ENCODE assay signal across 8 cellular contexts in the genomic region with DNA sequence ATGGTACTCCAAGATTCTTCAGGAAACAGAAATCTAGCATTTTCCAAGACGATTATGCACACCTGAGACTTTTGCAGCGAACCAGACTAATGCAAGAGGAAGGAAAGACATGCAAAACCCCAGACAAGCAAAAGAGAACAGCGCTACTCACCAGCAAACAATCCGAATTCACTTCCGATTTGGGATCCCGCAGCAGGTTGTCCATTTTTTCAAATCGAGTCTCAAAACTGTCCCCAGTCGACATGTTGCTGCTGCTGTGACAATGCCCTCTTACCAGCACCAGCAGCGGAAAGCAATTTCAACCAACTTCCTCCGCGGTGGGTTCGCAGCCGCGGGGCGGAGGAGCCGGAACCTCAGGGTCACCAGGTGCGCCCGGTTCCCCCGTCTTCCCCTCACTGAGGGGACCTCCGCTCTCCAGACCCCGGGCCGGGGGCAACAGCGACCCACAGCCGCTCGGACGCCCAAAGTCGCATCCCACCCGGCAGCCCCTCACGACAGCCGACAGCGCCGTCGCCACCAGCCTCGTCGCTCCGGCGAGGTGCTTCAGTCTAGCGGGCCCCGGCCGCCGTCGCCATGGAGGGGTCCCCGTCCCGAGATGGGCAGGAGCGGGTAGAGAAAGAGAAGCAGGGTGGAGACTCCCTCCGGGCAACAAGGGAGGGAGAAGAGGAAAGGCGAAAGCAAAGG. TPM values are rescaled to one million over a fixed set of nuclear protein-coding genes. Genes with fewer than 3 reads are reported as not detected.
A peak's percentile ranks its signal among the peaks of the same experiment; 100 is the strongest.
DNase-seq lines count a peak whose midpoint lies in the region; ATAC-seq and TF ChIP-seq lines count a peak whose summit lies in the region.

No MANE protein-coding gene starts in this region.

- POLR2A ChIA-PET in AG04450 (lab: Yijun Ruan, JAX) = interaction anchor here (0.6 to 2.1 kb wide), 8 partner anchors 31 to 123 kb away, joined by 3 to 28 read pairs (median 4); no protein-coding TSS in a partner anchor

- ATAC-seq in GM18909 (IDR thresholded peaks at IDR 0.05; ENCODE audit: poor library complexity, unreplicated experiment) (peak; percentile 33), HG03159 (IDR thresholded peaks at IDR 0.05; ENCODE audit: unreplicated experiment) (peak; percentile 33)

- H3K36me3 ChIP-seq in Peyer's patch (no peaks in the 10 kb centered on the region), neutrophil (no peaks in the 10 kb centered on the region)

- no peaks in the 10 kb centered on the region; the same call in 1 of the 2 replicates for H3K9me3 ChIP-seq in AG04450 (ENCODE audit: control insufficient read depth, insufficient read depth, low read length)
- no peaks in the 10 kb centered on the region for H3K9me3 ChIP-seq in Peyer's patch
- no peaks in the 10 kb centered on the region for H3K9me3 ChIP-seq in neutrophil

- H3K27ac ChIP-seq in AG04450 (ENCODE audit: low read depth, low read length) (peak overlapping the region; percentile 93), Peyer's patch (peak overlapping the region; percentile 94 to 98 (median 97)), neutrophil (peak overlapping the region; percentile 97), temporal lobe (ENCODE audit: low read depth, low read length) (peak overlapping the region; percentile 89)

- DNase-seq in AG04450 (ENCODE audit: low read depth, low spot score) (no peak), Peyer's patch (peak; percentile 71 to 84 (median 74)), foreskin melanocyte (peak; percentile 19)
- peak; percentile 67 for DNase-seq in activated effector memory CD4-positive, alpha-beta T cell treated with Interleukin-2 at 50 U/mL for 16 hours

- H3K4me1 ChIP-seq in Peyer's patch = peaks cover 0 to 30% (median 13%) of the 10 kb centered on the region in 4 donors
- peaks cover 48 to 56% of the 10 kb centered on the region in 2 experiments for H3K4me1 ChIP-seq in neutrophil (ENCODE audit: control insufficient read depth in 1 of 2, insufficient read depth in 1 of 2, low read depth in 1 of 2, low read length in 1 of 2)

- CTCF ChIA-PET in AG04450 (lab: Charles Lee) = interaction anchor here (0.6 to 1.3 kb wide), 3 partner anchors 68 to 77 kb away, joined by 3 to 5 read pairs (median 4); no protein-coding TSS in a partner anchor

- TF ChIP-seq POLR2A in Peyer's patch (IDR thresholded peaks at IDR 0.05) = no peak

- no peaks in the 10 kb centered on the region for H3K27me3 ChIP-seq in AG04450 (ENCODE audit: control insufficient read depth, insufficient read depth, low read length)
- no peaks in the 10 kb centered on the region for H3K27me3 ChIP-seq in Peyer's patch
- H3K27me3 ChIP-seq in neutrophil = no peaks in the 10 kb centered on the region

- peak overlapping the region; percentile 98 for H3K4me3 ChIP-seq in AG04450 (ENCODE audit: low read depth, low read length)
- H3K4me3 ChIP-seq in Peyer's patch = peak overlapping the region; percentile 74 to 94 (median 82)
- peak overlapping the region; percentile 95 to 98 for H3K4me3 ChIP-seq in neutrophil (ENCODE audit: low read depth in 1 of 2, low read length in 1 of 2)

- TF ChIP-seq CTCF in AG04450 (IDR thresholded peaks at IDR 0.05; ENCODE audit: low read depth, low read length) (no peak), Peyer's patch (IDR thresholded peaks at IDR 0.05) (no peak), neutrophil (IDR thresholded peaks at IDR 0.05) (no peak)

RNA-seq across cellular contexts. Expression of a gene that starts 0.8 kb away (rescaled TPM):
- polyA plus RNA-seq in AG04450 (2011; rRNA removed) = 28.5 and 37.2 TPM in 2 replicates
- polyA minus RNA-seq in AG04450 (2011; rRNA and poly(A)+ RNA removed) = 21.8 and 49.8 TPM in 2 replicates
- total RNA-seq in Peyer's patch = 100 to 1,000 TPM in 1 of 4 donors, 10 to 100 TPM in 3; 40.6 to 111 (median 54.9) TPM
- 36.9 TPM for total RNA-seq in temporal lobe
